ENCODE assay signal across 29 cellular contexts in the genomic region with DNA sequence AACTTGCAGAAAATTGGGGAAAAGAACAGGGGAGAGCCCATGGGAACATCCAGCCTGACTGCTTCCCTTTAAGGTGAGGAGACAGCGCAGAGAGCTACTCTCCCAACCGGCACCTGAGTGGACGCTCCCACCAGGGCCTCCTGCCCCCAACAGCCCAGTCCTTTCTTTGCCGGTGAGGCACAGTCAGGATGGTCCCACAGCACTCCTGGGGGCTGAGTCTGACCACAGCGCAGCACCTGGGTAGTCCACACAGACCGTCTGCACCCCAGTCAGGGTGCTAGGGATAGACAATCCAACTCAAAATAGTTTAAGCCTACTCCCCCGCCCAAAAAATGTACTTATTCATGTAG.
"Had no signal": no experiment of that assay in that cellular context is flagged by ENCODE, and none has a peak within 500 bp of the region (broad histone marks: within the 10 kb centered on the region; RNA-seq: fewer than 3 reads in every experiment).

No MANE protein-coding gene starts in this region.

- DNase-seq: colonic mucosa; cortex of kidney; effector CD8-positive, alpha-beta T cell; effector memory CD8-positive, alpha-beta T cell; endodermal cell; erythroblast; esophagus squamous epithelium; foreskin fibroblast; foreskin melanocyte; gastrocnemius medialis; glutamatergic neuron; head of caudate nucleus; heart right ventricle; hypothalamus; immature natural killer cell; islet precursor cell; kidney; kidney glomerular epithelial cell; left colon; left ventricle myocardium superior; lower lobe of right lung; mesenchymal stem cell; mucosa of descending colon had no signal

- ATAC-seq: effector memory CD8-positive, alpha-beta T cell; esophagus mucosa; gastrocnemius medialis; heart right ventricle; left colon; left lobe of liver; left ventricle myocardium superior; lower lobe of right lung; mucosa of descending colon had no signal

- H3K4me3 Mint-ChIP-seq: dendritic cell treated with granulocyte-macrophage colony-stimulating factor and Interleukin-4, amounts not matched to agents 40 ng/mL and 50 ng/mL, for 4 days; effector memory CD8-positive, alpha-beta T cell; endodermal cell; immature natural killer cell; mesothelial cell of epicardium had no signal

- H3K27ac ChIP-seq: colonic mucosa, epithelial cell of prostate, esophagus squamous epithelium, gastrocnemius medialis, heart right ventricle, lower lobe of right lung had no signal

- H3K9me3 ChIP-seq: colonic mucosa, esophagus squamous epithelium, gastrocnemius medialis, heart right ventricle, lower lobe of right lung, mucosa of descending colon had no signal

- H3K9me3 Mint-ChIP-seq: effector memory CD8-positive, alpha-beta T cell had no signal

- H3K27me3 ChIP-seq: colonic mucosa, esophagus squamous epithelium, gastrocnemius medialis, heart right ventricle had no signal

- H3K27me3 Mint-ChIP-seq: dendritic cell treated with granulocyte-macrophage colony-stimulating factor and Interleukin-4, amounts not matched to agents 40 ng/mL and 50 ng/mL, for 4 days had no signal

- H3K4me1 ChIP-seq: colonic mucosa, esophagus squamous epithelium, gastrocnemius medialis, heart right ventricle, lower lobe of right lung had no signal

- H3K4me1 Mint-ChIP-seq: endodermal cell, immature natural killer cell, mesothelial cell of epicardium had no signal

- H3K4me3 ChIP-seq: colonic mucosa, esophagus squamous epithelium, gastrocnemius medialis, heart right ventricle, lower lobe of right lung, mucosa of descending colon had no signal

- FAIRE-seq: endometrium, kidney had no signal

- H3K36me3 ChIP-seq: colonic mucosa, esophagus squamous epithelium, gastrocnemius medialis, heart right ventricle, lower lobe of right lung had no signal

- H3K27ac Mint-ChIP-seq: dendritic cell treated with granulocyte-macrophage colony-stimulating factor and Interleukin-4, amounts not matched to agents 40 ng/mL and 50 ng/mL, for 4 days; effector memory CD8-positive, alpha-beta T cell; endodermal cell; mesothelial cell of epicardium had no signal
